Comparison of ENCODE assay signal across 12 cellular contexts in the genomic region with DNA sequence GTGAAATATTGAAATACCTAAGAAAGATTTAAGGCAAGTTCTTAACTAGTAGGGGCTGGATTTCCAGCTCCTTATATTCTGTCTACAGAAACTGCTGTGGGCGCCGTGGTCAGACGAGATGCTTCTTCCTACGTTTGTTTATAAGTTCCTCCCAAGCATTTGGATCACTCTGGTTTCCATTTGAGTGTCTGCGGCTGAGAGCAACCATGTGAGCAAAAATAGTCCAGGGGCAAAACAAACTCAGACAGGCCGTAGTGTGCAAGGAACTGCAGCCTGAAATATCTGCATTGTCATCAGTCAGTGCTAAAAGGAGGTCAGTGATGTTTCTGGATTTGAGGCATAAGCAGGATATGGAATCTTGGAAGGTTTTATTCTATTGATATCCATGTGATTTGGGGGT.
DNase-seq lines count a peak whose midpoint lies in the region; ATAC-seq and TF ChIP-seq lines count a peak whose summit lies in the region.
"Had no signal": no experiment of that assay in that cellular context is flagged by ENCODE, and none has a peak within 500 bp of the region (broad histone marks: within the 10 kb centered on the region; RNA-seq: fewer than 3 reads in every experiment).

No MANE protein-coding gene starts in this region.

- H3K4me3 ChIP-seq in breast epithelium = no peak overlapping the region
- H3K4me3 ChIP-seq in fibroblast of mammary gland (ENCODE audit: control insufficient read depth, low read depth, low read length) = no peak overlapping the region
- H3K4me3 ChIP-seq in vagina = no peak overlapping the region

- CTCF ChIA-PET in MCF 10A (lab: Yijun Ruan, JAX) = no interaction called here

- H3K27ac ChIP-seq in breast epithelium (peak overlapping the region; percentile 2 to 44), vagina (peak overlapping the region; percentile 61)
- H3K27ac ChIP-seq: 22Rv1 had no signal

- H3K4me1 ChIP-seq in breast epithelium (no peaks in the 10 kb centered on the region), vagina (peaks cover 17% of the 10 kb centered on the region)

- H3K36me3 ChIP-seq in breast epithelium (no peaks in the 10 kb centered on the region), vagina (no peaks in the 10 kb centered on the region)

- TF ChIP-seq CTCF in breast epithelium (IDR thresholded peaks at IDR 0.05) (no peak), MCF 10A (IDR thresholded peaks at IDR 0.05; ENCODE audit: unreplicated experiment) (no peak), fibroblast of mammary gland (conservative IDR thresholded peaks at IDR 0.05; ENCODE audit: control insufficient read depth, insufficient read depth, low read depth, low read length) (no peak), vagina (IDR thresholded peaks at IDR 0.05) (no peak)

- no peak overlapping the region for H3K27ac Mint-ChIP-seq in MCF 10A (ENCODE audit: low read depth, unreplicated experiment)

- H3K4me1 Mint-ChIP-seq in MCF 10A (ENCODE audit: insufficient read depth, unreplicated experiment) = peaks cover 6% of the 10 kb centered on the region
- H3K4me1 Mint-ChIP-seq: central memory CD8-positive, alpha-beta T cell had no signal

- H3K27me3 ChIP-seq in breast epithelium = no peaks in the 10 kb centered on the region
- no peaks in the 10 kb centered on the region for H3K27me3 ChIP-seq in vagina

- no TSS peak for BruUV-seq in MCF 10A (replicated peaks; lab: Mats Ljungman, UMichigan)

- no peaks in the 10 kb centered on the region for H3K27me3 Mint-ChIP-seq in MCF 10A (ENCODE audit: insufficient read depth, unreplicated experiment)
- H3K27me3 Mint-ChIP-seq: central memory CD8-positive, alpha-beta T cell had no signal

- no peaks in the 10 kb centered on the region for H3K9me3 Mint-ChIP-seq in MCF 10A (ENCODE audit: unreplicated experiment)

- H3K36me3 Mint-ChIP-seq in MCF 10A (ENCODE audit: insufficient read depth, unreplicated experiment) = no peaks in the 10 kb centered on the region

- no peaks in the 10 kb centered on the region for H3K9me3 ChIP-seq in breast epithelium
- no peaks in the 10 kb centered on the region for H3K9me3 ChIP-seq in vagina

- TF ChIP-seq POLR2A in breast epithelium (IDR thresholded peaks at IDR 0.05) (no peak), vagina (IDR thresholded peaks at IDR 0.05) (no peak)

- POLR2A ChIA-PET in MCF 10A (lab: Yijun Ruan, JAX) = interaction anchor here (1.5 kb wide), 1 partner anchor 8 kb away, joined by 7 read pairs; no protein-coding TSS in a partner anchor

- intact Hi-C loops in breast epithelium (cut with DNase I; ENCODE audit: low total_unique reads) = no loop called here
- intact Hi-C loops in MCF 10A (cut with micrococcal nuclease) = no loop called here
- intact Hi-C loops in vagina (cut with DNase I) = no loop called here

- no peak overlapping the region for H3K4me3 Mint-ChIP-seq in MCF 10A (ENCODE audit: unreplicated experiment)
- H3K4me3 Mint-ChIP-seq: central memory CD8-positive, alpha-beta T cell had no signal

- DNase-seq in breast epithelium (ENCODE audit: low spot score in 2 of 2) = peak in 1 of 2 donors; percentile 22
- DNase-seq in MCF 10A (ENCODE audit: unreplicated experiment) = no peak
- DNase-seq in fibroblast of mammary gland (ENCODE audit: low read depth) = peak; percentile 30
- peak; percentile 37 for DNase-seq in midbrain (lab: John Stamatoyannopoulos, UW)
- DNase-seq in vagina (ENCODE audit: extremely low spot score in 2 of 2) = no peak
- no peak for DNase-seq in GM19238 (ENCODE audit: insufficient read length, low spot score)
- DNase-seq: activated CD4-positive, alpha-beta T cell treated with anti-CD3 and anti-CD28 coated beads, Interleukin-2, amount 50 U/mL, for 4 hours; NCI-H187 had no signal

- ATAC-seq in GM19397 (IDR thresholded peaks at IDR 0.05; ENCODE audit: unreplicated experiment) = no peak
- no peak for ATAC-seq in HG03520 (IDR thresholded peaks at IDR 0.05; ENCODE audit: unreplicated experiment)

Comparison
In these comparisons a context has a peak if more than half of its experiments do, and no peak if none do; other contexts are left out.
1. DNase-seq: peak in fibroblast of mammary gland (single experiment) and midbrain (single experiment); none in MCF 10A (single experiment), vagina (0 of 2) and GM19238 (single experiment).